Comparison of ENCODE assay signal across 1 cellular context in the genomic region with DNA sequence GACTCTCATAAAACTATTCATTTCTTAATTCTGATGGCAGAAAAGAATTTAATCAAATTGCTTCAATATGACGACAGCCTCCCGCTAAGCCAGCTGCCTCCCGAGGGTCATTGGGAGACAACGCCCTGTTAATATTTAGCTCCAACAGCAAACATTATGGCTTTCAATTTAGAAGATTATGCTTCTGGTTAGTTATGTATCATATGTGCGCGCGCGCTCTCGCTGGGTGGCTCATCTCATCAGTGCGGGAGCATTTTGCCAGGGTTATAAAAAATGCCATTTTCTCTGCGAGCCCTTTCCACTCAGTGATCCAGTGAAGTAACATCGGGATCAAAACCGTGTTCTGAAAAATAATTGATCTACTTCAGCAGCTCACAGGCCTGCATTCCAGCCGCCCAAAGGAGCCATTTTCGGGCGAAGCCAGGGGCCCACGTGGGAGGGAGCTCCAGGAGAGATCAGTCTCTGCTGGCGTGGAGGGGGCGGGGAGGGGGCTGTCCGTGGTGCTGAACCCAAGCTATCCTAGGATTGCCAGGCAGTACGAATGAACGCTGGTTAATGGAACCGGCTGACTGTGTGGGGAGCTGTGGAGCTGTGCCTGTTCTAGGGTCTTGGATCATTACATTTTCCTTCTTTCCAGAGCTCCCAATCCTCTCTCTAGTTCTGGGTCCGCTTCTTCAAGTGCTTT.
TF ChIP-seq lines count a peak whose summit lies in the region.

No MANE protein-coding gene starts in this region.

TF ChIP-seq in WTC11, 78 proteins besides CTCF, POLR2A, EP300 and RAD21 (continued from another document and continues in another):
- TF ChIP-seq JUN (CRISPR knock-in tag; IDR thresholded peaks at IDR 0.05) (peak; percentile 82; the same call in 1 of the 2 replicates), EMX1 (CRISPR knock-in tag; IDR thresholded peaks at IDR 0.05) (no peak), ZNF121 (CRISPR knock-in tag; IDR thresholded peaks at IDR 0.05) (no peak), GRHL2 (CRISPR knock-in tag; IDR thresholded peaks at IDR 0.05; ENCODE audit: insufficient replicate concordance, severe bottlenecking) (no peak), KAT7 (CRISPR knock-in tag; IDR thresholded peaks at IDR 0.05; ENCODE audit: borderline replicate concordance) (peak; percentile 50; the same call in 1 of the 2 replicates), TEAD1 (CRISPR knock-in tag; IDR thresholded peaks at IDR 0.05) (peak; percentile 90), ESRRA (CRISPR knock-in tag; IDR thresholded peaks at IDR 0.05; ENCODE audit: borderline replicate concordance) (no peak), ZNF138 (CRISPR knock-in tag; conservative IDR thresholded peaks at IDR 0.05) (no peak), SMAD4 (CRISPR knock-in tag; IDR thresholded peaks at IDR 0.05) (0 out of 2 replicates have a peak, but pooled peaks have one; percentile 29)
- TF ChIP-seq, protein P1, sequence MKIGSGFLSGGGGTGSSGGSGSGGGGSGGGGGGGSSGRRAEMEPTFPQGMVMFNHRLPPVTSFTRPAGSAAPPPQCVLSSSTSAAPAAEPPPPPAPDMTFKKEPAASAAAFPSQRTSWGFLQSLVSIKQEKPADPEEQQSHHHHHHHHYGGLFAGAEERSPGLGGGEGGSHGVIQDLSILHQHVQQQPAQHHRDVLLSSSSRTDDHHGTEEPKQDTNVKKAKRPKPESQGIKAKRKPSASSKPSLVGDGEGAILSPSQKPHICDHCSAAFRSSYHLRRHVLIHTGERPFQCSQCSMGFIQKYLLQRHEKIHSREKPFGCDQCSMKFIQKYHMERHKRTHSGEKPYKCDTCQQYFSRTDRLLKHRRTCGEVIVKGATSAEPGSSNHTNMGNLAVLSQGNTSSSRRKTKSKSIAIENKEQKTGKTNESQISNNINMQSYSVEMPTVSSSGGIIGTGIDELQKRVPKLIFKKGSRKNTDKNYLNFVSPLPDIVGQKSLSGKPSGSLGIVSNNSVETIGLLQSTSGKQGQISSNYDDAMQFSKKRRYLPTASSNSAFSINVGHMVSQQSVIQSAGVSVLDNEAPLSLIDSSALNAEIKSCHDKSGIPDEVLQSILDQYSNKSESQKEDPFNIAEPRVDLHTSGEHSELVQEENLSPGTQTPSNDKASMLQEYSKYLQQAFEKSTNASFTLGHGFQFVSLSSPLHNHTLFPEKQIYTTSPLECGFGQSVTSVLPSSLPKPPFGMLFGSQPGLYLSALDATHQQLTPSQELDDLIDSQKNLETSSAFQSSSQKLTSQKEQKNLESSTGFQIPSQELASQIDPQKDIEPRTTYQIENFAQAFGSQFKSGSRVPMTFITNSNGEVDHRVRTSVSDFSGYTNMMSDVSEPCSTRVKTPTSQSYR (CRISPR knock-in tag; IDR thresholded peaks at IDR 0.05): peak; percentile 90; the same call in 1 of the 2 replicates
- TF ChIP-seq, protein P2, sequence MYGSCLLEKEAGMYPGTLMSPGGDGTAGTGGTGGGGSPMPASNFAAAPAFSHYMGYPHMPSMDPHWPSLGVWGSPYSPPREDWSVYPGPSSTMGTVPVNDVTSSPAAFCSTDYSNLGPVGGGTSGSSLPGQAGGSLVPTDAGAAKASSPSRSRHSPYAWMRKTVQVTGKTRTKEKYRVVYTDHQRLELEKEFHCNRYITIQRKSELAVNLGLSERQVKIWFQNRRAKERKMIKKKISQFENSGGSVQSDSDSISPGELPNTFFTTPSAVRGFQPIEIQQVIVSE (CRISPR knock-in tag; IDR thresholded peaks at IDR 0.05; ENCODE audit: borderline replicate concordance): no peak
- TF ChIP-seq, protein P3, sequence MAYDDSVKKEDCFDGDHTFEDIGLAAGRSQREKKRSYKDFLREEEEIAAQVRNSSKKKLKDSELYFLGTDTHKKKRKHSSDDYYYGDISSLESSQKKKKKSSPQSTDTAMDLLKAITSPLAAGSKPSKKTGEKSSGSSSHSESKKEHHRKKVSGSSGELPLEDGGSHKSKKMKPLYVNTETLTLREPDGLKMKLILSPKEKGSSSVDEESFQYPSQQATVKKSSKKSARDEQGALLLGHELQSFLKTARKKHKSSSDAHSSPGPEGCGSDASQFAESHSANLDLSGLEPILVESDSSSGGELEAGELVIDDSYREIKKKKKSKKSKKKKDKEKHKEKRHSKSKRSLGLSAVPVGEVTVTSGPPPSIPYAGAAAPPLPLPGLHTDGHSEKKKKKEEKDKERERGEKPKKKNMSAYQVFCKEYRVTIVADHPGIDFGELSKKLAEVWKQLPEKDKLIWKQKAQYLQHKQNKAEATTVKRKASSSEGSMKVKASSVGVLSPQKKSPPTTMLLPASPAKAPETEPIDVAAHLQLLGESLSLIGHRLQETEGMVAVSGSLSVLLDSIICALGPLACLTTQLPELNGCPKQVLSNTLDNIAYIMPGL (CRISPR knock-in tag; IDR thresholded peaks at IDR 0.05): no peak
- TF ChIP-seq, protein P4, sequence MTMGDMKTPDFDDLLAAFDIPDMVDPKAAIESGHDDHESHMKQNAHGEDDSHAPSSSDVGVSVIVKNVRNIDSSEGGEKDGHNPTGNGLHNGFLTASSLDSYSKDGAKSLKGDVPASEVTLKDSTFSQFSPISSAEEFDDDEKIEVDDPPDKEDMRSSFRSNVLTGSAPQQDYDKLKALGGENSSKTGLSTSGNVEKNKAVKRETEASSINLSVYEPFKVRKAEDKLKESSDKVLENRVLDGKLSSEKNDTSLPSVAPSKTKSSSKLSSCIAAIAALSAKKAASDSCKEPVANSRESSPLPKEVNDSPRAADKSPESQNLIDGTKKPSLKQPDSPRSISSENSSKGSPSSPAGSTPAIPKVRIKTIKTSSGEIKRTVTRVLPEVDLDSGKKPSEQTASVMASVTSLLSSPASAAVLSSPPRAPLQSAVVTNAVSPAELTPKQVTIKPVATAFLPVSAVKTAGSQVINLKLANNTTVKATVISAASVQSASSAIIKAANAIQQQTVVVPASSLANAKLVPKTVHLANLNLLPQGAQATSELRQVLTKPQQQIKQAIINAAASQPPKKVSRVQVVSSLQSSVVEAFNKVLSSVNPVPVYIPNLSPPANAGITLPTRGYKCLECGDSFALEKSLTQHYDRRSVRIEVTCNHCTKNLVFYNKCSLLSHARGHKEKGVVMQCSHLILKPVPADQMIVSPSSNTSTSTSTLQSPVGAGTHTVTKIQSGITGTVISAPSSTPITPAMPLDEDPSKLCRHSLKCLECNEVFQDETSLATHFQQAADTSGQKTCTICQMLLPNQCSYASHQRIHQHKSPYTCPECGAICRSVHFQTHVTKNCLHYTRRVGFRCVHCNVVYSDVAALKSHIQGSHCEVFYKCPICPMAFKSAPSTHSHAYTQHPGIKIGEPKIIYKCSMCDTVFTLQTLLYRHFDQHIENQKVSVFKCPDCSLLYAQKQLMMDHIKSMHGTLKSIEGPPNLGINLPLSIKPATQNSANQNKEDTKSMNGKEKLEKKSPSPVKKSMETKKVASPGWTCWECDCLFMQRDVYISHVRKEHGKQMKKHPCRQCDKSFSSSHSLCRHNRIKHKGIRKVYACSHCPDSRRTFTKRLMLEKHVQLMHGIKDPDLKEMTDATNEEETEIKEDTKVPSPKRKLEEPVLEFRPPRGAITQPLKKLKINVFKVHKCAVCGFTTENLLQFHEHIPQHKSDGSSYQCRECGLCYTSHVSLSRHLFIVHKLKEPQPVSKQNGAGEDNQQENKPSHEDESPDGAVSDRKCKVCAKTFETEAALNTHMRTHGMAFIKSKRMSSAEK (CRISPR knock-in tag; IDR thresholded peaks at IDR 0.05; ENCODE audit: borderline replicate concordance): no peak
- TF ChIP-seq, protein P5, sequence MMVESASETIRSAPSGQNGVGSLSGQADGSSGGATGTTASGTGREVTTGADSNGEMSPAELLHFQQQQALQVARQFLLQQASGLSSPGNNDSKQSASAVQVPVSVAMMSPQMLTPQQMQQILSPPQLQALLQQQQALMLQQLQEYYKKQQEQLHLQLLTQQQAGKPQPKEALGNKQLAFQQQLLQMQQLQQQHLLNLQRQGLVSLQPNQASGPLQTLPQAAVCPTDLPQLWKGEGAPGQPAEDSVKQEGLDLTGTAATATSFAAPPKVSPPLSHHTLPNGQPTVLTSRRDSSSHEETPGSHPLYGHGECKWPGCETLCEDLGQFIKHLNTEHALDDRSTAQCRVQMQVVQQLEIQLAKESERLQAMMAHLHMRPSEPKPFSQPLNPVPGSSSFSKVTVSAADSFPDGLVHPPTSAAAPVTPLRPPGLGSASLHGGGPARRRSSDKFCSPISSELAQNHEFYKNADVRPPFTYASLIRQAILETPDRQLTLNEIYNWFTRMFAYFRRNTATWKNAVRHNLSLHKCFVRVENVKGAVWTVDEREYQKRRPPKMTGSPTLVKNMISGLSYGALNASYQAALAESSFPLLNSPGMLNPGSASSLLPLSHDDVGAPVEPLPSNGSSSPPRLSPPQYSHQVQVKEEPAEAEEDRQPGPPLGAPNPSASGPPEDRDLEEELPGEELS (CRISPR knock-in tag; IDR thresholded peaks at IDR 0.05): peak; percentile 87
- TF ChIP-seq, protein P6, sequence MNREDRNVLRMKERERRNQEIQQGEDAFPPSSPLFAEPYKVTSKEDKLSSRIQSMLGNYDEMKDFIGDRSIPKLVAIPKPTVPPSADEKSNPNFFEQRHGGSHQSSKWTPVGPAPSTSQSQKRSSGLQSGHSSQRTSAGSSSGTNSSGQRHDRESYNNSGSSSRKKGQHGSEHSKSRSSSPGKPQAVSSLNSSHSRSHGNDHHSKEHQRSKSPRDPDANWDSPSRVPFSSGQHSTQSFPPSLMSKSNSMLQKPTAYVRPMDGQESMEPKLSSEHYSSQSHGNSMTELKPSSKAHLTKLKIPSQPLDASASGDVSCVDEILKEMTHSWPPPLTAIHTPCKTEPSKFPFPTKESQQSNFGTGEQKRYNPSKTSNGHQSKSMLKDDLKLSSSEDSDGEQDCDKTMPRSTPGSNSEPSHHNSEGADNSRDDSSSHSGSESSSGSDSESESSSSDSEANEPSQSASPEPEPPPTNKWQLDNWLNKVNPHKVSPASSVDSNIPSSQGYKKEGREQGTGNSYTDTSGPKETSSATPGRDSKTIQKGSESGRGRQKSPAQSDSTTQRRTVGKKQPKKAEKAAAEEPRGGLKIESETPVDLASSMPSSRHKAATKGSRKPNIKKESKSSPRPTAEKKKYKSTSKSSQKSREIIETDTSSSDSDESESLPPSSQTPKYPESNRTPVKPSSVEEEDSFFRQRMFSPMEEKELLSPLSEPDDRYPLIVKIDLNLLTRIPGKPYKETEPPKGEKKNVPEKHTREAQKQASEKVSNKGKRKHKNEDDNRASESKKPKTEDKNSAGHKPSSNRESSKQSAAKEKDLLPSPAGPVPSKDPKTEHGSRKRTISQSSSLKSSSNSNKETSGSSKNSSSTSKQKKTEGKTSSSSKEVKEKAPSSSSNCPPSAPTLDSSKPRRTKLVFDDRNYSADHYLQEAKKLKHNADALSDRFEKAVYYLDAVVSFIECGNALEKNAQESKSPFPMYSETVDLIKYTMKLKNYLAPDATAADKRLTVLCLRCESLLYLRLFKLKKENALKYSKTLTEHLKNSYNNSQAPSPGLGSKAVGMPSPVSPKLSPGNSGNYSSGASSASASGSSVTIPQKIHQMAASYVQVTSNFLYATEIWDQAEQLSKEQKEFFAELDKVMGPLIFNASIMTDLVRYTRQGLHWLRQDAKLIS (CRISPR knock-in tag; IDR thresholded peaks at IDR 0.05; ENCODE audit: borderline replicate concordance): peak; percentile 43; the same call in 1 of the 2 replicates
- TF ChIP-seq, protein P7, sequence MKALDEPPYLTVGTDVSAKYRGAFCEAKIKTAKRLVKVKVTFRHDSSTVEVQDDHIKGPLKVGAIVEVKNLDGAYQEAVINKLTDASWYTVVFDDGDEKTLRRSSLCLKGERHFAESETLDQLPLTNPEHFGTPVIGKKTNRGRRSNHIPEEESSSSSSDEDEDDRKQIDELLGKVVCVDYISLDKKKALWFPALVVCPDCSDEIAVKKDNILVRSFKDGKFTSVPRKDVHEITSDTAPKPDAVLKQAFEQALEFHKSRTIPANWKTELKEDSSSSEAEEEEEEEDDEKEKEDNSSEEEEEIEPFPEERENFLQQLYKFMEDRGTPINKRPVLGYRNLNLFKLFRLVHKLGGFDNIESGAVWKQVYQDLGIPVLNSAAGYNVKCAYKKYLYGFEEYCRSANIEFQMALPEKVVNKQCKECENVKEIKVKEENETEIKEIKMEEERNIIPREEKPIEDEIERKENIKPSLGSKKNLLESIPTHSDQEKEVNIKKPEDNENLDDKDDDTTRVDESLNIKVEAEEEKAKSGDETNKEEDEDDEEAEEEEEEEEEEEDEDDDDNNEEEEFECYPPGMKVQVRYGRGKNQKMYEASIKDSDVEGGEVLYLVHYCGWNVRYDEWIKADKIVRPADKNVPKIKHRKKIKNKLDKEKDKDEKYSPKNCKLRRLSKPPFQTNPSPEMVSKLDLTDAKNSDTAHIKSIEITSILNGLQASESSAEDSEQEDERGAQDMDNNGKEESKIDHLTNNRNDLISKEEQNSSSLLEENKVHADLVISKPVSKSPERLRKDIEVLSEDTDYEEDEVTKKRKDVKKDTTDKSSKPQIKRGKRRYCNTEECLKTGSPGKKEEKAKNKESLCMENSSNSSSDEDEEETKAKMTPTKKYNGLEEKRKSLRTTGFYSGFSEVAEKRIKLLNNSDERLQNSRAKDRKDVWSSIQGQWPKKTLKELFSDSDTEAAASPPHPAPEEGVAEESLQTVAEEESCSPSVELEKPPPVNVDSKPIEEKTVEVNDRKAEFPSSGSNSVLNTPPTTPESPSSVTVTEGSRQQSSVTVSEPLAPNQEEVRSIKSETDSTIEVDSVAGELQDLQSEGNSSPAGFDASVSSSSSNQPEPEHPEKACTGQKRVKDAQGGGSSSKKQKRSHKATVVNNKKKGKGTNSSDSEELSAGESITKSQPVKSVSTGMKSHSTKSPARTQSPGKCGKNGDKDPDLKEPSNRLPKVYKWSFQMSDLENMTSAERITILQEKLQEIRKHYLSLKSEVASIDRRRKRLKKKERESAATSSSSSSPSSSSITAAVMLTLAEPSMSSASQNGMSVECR (CRISPR knock-in tag; IDR thresholded peaks at IDR 0.05; ENCODE audit: borderline replicate concordance): peak; percentile 97
- TF ChIP-seq, protein P8, sequence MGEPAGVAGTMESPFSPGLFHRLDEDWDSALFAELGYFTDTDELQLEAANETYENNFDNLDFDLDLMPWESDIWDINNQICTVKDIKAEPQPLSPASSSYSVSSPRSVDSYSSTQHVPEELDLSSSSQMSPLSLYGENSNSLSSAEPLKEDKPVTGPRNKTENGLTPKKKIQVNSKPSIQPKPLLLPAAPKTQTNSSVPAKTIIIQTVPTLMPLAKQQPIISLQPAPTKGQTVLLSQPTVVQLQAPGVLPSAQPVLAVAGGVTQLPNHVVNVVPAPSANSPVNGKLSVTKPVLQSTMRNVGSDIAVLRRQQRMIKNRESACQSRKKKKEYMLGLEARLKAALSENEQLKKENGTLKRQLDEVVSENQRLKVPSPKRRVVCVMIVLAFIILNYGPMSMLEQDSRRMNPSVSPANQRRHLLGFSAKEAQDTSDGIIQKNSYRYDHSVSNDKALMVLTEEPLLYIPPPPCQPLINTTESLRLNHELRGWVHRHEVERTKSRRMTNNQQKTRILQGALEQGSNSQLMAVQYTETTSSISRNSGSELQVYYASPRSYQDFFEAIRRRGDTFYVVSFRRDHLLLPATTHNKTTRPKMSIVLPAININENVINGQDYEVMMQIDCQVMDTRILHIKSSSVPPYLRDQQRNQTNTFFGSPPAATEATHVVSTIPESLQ (CRISPR knock-in tag; IDR thresholded peaks at IDR 0.05): no peak
- TF ChIP-seq, protein P9, sequence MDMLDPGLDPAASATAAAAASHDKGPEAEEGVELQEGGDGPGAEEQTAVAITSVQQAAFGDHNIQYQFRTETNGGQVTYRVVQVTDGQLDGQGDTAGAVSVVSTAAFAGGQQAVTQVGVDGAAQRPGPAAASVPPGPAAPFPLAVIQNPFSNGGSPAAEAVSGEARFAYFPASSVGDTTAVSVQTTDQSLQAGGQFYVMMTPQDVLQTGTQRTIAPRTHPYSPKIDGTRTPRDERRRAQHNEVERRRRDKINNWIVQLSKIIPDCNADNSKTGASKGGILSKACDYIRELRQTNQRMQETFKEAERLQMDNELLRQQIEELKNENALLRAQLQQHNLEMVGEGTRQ (CRISPR knock-in tag; IDR thresholded peaks at IDR 0.05): peak; percentile 59; the same call in 1 of the 2 replicates
